ENCODE assay signal across 1 cellular context in genomic region chr18:12880532-12880892, GRCh38.
TF ChIP-seq lines count a peak whose summit lies in the region.

No MANE protein-coding gene starts in this region.

TF ChIP-seq in HepG2, 621 proteins besides CTCF, POLR2A, EP300 and RAD21 (continued from another document):
- no peak for TF ChIP-seq HMGXB4 (CRISPR knock-in tag; IDR thresholded peaks at IDR 0.05; ENCODE audit: borderline replicate concordance in 1 of 2, low read depth in 1 of 2)
- no peak for TF ChIP-seq RFX3 (CRISPR knock-in tag; IDR thresholded peaks at IDR 0.05)
- TF ChIP-seq, protein P1, sequence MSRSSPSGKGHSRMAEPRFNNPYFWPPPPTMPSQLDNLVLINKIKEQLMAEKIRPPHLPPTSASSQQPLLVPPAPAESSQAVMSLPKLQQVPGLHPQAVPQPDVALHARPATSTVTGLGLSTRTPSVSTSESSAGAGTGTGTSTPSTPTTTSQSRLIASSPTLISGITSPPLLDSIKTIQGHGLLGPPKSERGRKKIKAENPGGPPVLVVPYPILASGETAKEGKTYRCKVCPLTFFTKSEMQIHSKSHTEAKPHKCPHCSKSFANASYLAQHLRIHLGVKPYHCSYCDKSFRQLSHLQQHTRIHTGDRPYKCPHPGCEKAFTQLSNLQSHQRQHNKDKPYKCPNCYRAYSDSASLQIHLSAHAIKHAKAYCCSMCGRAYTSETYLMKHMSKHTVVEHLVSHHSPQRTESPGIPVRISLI (CRISPR knock-in tag; IDR thresholded peaks at IDR 0.05; ENCODE audit: borderline replicate concordance) = no peak
- no peak for TF ChIP-seq ZNF720 (CRISPR knock-in tag; IDR thresholded peaks at IDR 0.05)
- TF ChIP-seq ZNF335 (CRISPR knock-in tag; IDR thresholded peaks at IDR 0.05) = no peak
- TF ChIP-seq REST (IDR thresholded peaks at IDR 0.05; ENCODE audit: borderline replicate concordance in 1 of 2, low read depth in 1 of 2, low read length in 2 of 2) = no peak
- TF ChIP-seq PTBP1 (IDR thresholded peaks at IDR 0.05; ENCODE audit: low read depth, low read length, poor library complexity, severe bottlenecking) = no peak
- no peak for TF ChIP-seq KDM2A (CRISPR knock-in tag; IDR thresholded peaks at IDR 0.05; ENCODE audit: borderline replicate concordance, low read depth)
- TF ChIP-seq, protein P2, sequence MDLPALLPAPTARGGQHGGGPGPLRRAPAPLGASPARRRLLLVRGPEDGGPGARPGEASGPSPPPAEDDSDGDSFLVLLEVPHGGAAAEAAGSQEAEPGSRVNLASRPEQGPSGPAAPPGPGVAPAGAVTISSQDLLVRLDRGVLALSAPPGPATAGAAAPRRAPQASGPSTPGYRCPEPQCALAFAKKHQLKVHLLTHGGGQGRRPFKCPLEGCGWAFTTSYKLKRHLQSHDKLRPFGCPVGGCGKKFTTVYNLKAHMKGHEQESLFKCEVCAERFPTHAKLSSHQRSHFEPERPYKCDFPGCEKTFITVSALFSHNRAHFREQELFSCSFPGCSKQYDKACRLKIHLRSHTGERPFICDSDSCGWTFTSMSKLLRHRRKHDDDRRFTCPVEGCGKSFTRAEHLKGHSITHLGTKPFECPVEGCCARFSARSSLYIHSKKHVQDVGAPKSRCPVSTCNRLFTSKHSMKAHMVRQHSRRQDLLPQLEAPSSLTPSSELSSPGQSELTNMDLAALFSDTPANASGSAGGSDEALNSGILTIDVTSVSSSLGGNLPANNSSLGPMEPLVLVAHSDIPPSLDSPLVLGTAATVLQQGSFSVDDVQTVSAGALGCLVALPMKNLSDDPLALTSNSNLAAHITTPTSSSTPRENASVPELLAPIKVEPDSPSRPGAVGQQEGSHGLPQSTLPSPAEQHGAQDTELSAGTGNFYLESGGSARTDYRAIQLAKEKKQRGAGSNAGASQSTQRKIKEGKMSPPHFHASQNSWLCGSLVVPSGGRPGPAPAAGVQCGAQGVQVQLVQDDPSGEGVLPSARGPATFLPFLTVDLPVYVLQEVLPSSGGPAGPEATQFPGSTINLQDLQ (CRISPR knock-in tag; IDR thresholded peaks at IDR 0.05) = no peak
- no peak for TF ChIP-seq ZNF792 (CRISPR knock-in tag; IDR thresholded peaks at IDR 0.05)
TF ChIP-seq in HepG2: peak in this region for 0.
